25 cellular contexts compared by ENCODE assay signal in the genomic region with DNA sequence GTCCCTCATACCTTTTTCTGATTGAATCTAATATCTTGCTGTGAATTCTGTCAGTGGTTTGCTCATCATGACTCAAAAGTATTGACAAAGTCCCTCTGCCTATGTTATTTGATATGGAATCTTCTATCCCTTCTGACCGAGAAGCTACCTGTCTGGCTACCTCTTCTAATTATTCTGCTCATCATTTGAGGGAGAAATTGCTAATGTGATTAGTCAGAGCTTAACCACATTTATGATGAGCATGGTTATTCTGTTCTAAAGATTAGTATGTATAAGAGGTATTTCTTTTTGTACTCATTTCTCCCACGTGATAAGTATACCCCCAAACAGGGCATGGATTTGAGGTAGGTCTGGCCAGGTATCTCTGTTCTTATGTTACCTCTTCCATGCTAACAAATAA.
DNase-seq lines count a peak whose midpoint lies in the region; FAIRE-seq and TF ChIP-seq lines count a peak whose summit lies in the region.
"Had no signal": no experiment of that assay in that cellular context is flagged by ENCODE, and none has a peak within 500 bp of the region (broad histone marks: within the 10 kb centered on the region; RNA-seq: fewer than 3 reads in every experiment).

No MANE protein-coding gene starts in this region.

- WGBS in mammary epithelial cell (ENCODE audit: low coverage, missing lambda C conversion rate): 66% methylated on average over 2 of the region's 2 CpGs

- H4K20me1 ChIP-seq in mammary epithelial cell (ENCODE audit: insufficient read depth, low read length): no peaks in the 10 kb centered on the region
- H4K20me1 ChIP-seq in keratinocyte (ENCODE audit: control insufficient read depth, extremely low read depth, insufficient read depth, low read length): no peaks in the 10 kb centered on the region
- H4K20me1 ChIP-seq: BLaER1 treated with 17β-estradiol and CSF1 and Interleukin-3, amounts not matched to agents 10 nM and 100 nM had no signal

- H3K4me1 ChIP-seq in mammary epithelial cell (ENCODE audit: insufficient read depth, low read length) (peaks cover 3% of the 10 kb centered on the region), breast epithelium (no peaks in the 10 kb centered on the region), keratinocyte (ENCODE audit: control insufficient read depth, extremely low read depth, insufficient read depth, low read length) (no peaks in the 10 kb centered on the region)
- H3K4me1 ChIP-seq: A549; BLaER1 treated with 17β-estradiol and CSF1 and Interleukin-3, amounts not matched to agents 10 nM and 100 nM had no signal

- H3K79me2 ChIP-seq in mammary epithelial cell (ENCODE audit: insufficient read depth, low read length): no peaks in the 10 kb centered on the region
- no peaks in the 10 kb centered on the region for H3K79me2 ChIP-seq in keratinocyte (ENCODE audit: control insufficient read depth, insufficient read depth, low read length)

- in situ Hi-C loops in mammary epithelial cell (cut with MboI; ENCODE audit: low sequenced_read_pairs in 2 of 2): no loop called here

- TF ChIP-seq POLR2A in breast epithelium (IDR thresholded peaks at IDR 0.05) (no peak), H54 (IDR thresholded peaks at IDR 0.05; ENCODE audit: low read depth, low read length) (no peak)

- H3K4me3 ChIP-seq in mammary epithelial cell (replicated peaks in 1 of 3; ENCODE audit: insufficient read depth in 1 of 3, low read depth in 2 of 3, low read length in 3 of 3): no peak overlapping the region
- no peak overlapping the region for H3K4me3 ChIP-seq in breast epithelium
- H3K4me3 ChIP-seq in bronchial epithelial cell (ENCODE audit: low read depth, low read length): no peak overlapping the region
- no peak overlapping the region for H3K4me3 ChIP-seq in keratinocyte (ENCODE audit: control insufficient read depth in 2 of 3, extremely low read depth in 1 of 3, insufficient read depth in 2 of 3, low read depth in 1 of 3, low read length in 3 of 3)
- H3K4me3 ChIP-seq: A549; BLaER1 treated with 17β-estradiol and CSF1 and Interleukin-3, amounts not matched to agents 10 nM and 100 nM; GM12878; GM23248 had no signal

- no peaks in the 10 kb centered on the region for H3K36me3 Mint-ChIP-seq in chondrocyte (ENCODE audit: low read depth)
- H3K36me3 Mint-ChIP-seq in activated T-helper 2 cell treated with anti-CD3 and anti-CD28 coated beads, Interferon-gamma antibody, Interleukin-2, Interleukin-4, amounts not matched to agents 10 μg/mL and 5 μg/mL and 100 μg/mL, durations not matched to agents 14 hours and 24 hours and 36 hours (ENCODE audit: low read depth): no peaks in the 10 kb centered on the region
- H3K36me3 Mint-ChIP-seq: CD14-positive monocyte; CD8-positive, alpha-beta memory T cell had no signal

- H3K27ac Mint-ChIP-seq in chondrocyte (ENCODE audit: unreplicated experiment): no peak overlapping the region
- no peak overlapping the region for H3K27ac Mint-ChIP-seq in activated T-helper 2 cell treated with anti-CD3 and anti-CD28 coated beads, Interferon-gamma antibody, Interleukin-2, Interleukin-4, amounts not matched to agents 10 μg/mL and 5 μg/mL and 100 μg/mL, durations not matched to agents 14 hours and 24 hours and 36 hours
- H3K27ac Mint-ChIP-seq: CD14-positive monocyte; CD4-positive, alpha-beta T cell; CD8-positive, alpha-beta memory T cell; H9 had no signal

- TF ChIP-seq CTCF in mammary epithelial cell (conservative IDR thresholded peaks at IDR 0.05 in 1 of 2, IDR thresholded peaks at IDR 0.05 in 1 of 2; ENCODE audit: extremely low read depth in 1 of 2, insufficient read depth in 1 of 2, low read depth in 1 of 2, low read length in 2 of 2): no peak
- TF ChIP-seq CTCF in breast epithelium (IDR thresholded peaks at IDR 0.05): no peak
- no peak for TF ChIP-seq CTCF in bronchial epithelial cell (IDR thresholded peaks at IDR 0.05; ENCODE audit: insufficient read depth, low read length, severe bottlenecking)
- no peak for TF ChIP-seq CTCF in keratinocyte (optimal IDR thresholded peaks at IDR 0.05 in 1 of 3, IDR thresholded peaks at IDR 0.05 in 1 of 3, conservative IDR thresholded peaks at IDR 0.05 in 1 of 3; ENCODE audit: extremely low read depth in 1 of 3, insufficient read depth in 2 of 3, low read length in 3 of 3)
- no peak for TF ChIP-seq CTCF in chondrocyte (IDR thresholded peaks at IDR 0.05)

- no peak overlapping the region for H2AFZ ChIP-seq in mammary epithelial cell (ENCODE audit: low read depth, low read length)
- H2AFZ ChIP-seq in keratinocyte (ENCODE audit: control insufficient read depth, low read length): no peak overlapping the region
- H2AFZ ChIP-seq: GM23248 had no signal

- FAIRE-seq in bronchial epithelial cell (lab: Jason Lieb, UNC) (no peak), keratinocyte (lab: Jason Lieb, UNC) (no peak), H54 (lab: Jason Lieb, UNC) (no peak)
- FAIRE-seq: A549, GM12878, GM19239, H1 had no signal

- no peaks in the 10 kb centered on the region for H3K36me3 ChIP-seq in mammary epithelial cell (ENCODE audit: insufficient read depth, low read length)
- H3K36me3 ChIP-seq in breast epithelium: no peaks in the 10 kb centered on the region
- H3K36me3 ChIP-seq in bronchial epithelial cell (ENCODE audit: control insufficient read depth, insufficient read depth, low read length): no peaks in the 10 kb centered on the region
- no peaks in the 10 kb centered on the region for H3K36me3 ChIP-seq in keratinocyte (ENCODE audit: control insufficient read depth in 2 of 2, extremely low read depth in 1 of 2, insufficient read depth in 2 of 2, low read length in 2 of 2)
- H3K36me3 ChIP-seq: BE2C; BLaER1 treated with 17β-estradiol and CSF1 and Interleukin-3, amounts not matched to agents 10 nM and 100 nM had no signal

- H3K27me3 ChIP-seq in mammary epithelial cell (ENCODE audit: insufficient read depth, low read length) (no peaks in the 10 kb centered on the region), breast epithelium (no peaks in the 10 kb centered on the region), bronchial epithelial cell (ENCODE audit: control insufficient read depth, insufficient read depth, low read length) (no peaks in the 10 kb centered on the region), keratinocyte (ENCODE audit: control insufficient read depth, extremely low read depth, insufficient read depth, low read length) (no peaks in the 10 kb centered on the region)
- H3K27me3 ChIP-seq: BE2C; BLaER1 treated with 17β-estradiol and CSF1 and Interleukin-3, amounts not matched to agents 10 nM and 100 nM had no signal

- CTCF ChIA-PET in mammary epithelial cell (lab: Charles Lee; ENCODE audit: low non-redundant PET): no interaction called here

- H3K9me1 ChIP-seq in keratinocyte (ENCODE audit: control insufficient read depth, extremely low read depth, insufficient read depth, low read length): no peaks in the 10 kb centered on the region

- intact Hi-C loops in mammary epithelial cell (cut with micrococcal nuclease): no loop called here
- intact Hi-C loops in breast epithelium (cut with DNase I; ENCODE audit: low total_unique reads): no loop called here
- intact Hi-C loops in activated T-helper 2 cell treated with anti-CD3 and anti-CD28 coated beads, Interferon-gamma antibody, Interleukin-2, Interleukin-4, amounts not matched to agents 10 μg/mL and 5 μg/mL and 100 μg/mL, durations not matched to agents 14 hours and 24 hours and 36 hours (cut with micrococcal nuclease): no loop called here

- no peak overlapping the region for H3K27ac ChIP-seq in mammary epithelial cell (ENCODE audit: insufficient read depth, low read depth, low read length)
- H3K27ac ChIP-seq in breast epithelium: no peak overlapping the region
- no peak overlapping the region for H3K27ac ChIP-seq in keratinocyte (ENCODE audit: control insufficient read depth, insufficient read depth, low read length)
- H3K27ac ChIP-seq: A549; BLaER1 treated with 17β-estradiol and CSF1 and Interleukin-3, amounts not matched to agents 10 nM and 100 nM; GM23248 had no signal

- H3K4me3 Mint-ChIP-seq in chondrocyte (ENCODE audit: unreplicated experiment): no peak overlapping the region
- H3K4me3 Mint-ChIP-seq in activated T-helper 2 cell treated with anti-CD3 and anti-CD28 coated beads, Interferon-gamma antibody, Interleukin-2, Interleukin-4, amounts not matched to agents 10 μg/mL and 5 μg/mL and 100 μg/mL, durations not matched to agents 14 hours and 24 hours and 36 hours (ENCODE audit: low read depth): no peak overlapping the region
- H3K4me3 Mint-ChIP-seq: CD14-positive monocyte; CD4-positive, alpha-beta T cell; CD8-positive, alpha-beta memory T cell; H9 had no signal

- no peak overlapping the region for H3K9ac ChIP-seq in mammary epithelial cell (ENCODE audit: insufficient read depth, low read length)
- no peak overlapping the region for H3K9ac ChIP-seq in keratinocyte (ENCODE audit: control insufficient read depth, extremely low read depth, insufficient read depth, low read length)
- H3K9ac ChIP-seq: BLaER1 treated with 17β-estradiol and CSF1 and Interleukin-3, amounts not matched to agents 10 nM and 100 nM; GM23248 had no signal

- H3K4me2 ChIP-seq in mammary epithelial cell (ENCODE audit: insufficient read depth, low read depth, low read length) (no peak overlapping the region), keratinocyte (ENCODE audit: control insufficient read depth, extremely low read depth, insufficient read depth, low read depth, low read length) (no peak overlapping the region)
- H3K4me2 ChIP-seq: A549; BLaER1 treated with 17β-estradiol and CSF1 and Interleukin-3, amounts not matched to agents 10 nM and 100 nM had no signal

- peaks cover 4% of the 10 kb centered on the region for H3K9me3 Mint-ChIP-seq in chondrocyte (ENCODE audit: low read depth)
- H3K9me3 Mint-ChIP-seq in activated T-helper 2 cell treated with anti-CD3 and anti-CD28 coated beads, Interferon-gamma antibody, Interleukin-2, Interleukin-4, amounts not matched to agents 10 μg/mL and 5 μg/mL and 100 μg/mL, durations not matched to agents 14 hours and 24 hours and 36 hours: no peaks in the 10 kb centered on the region
- H3K9me3 Mint-ChIP-seq: CD4-positive, alpha-beta T cell; CD8-positive, alpha-beta memory T cell had no signal

- dilution Hi-C loops in mammary epithelial cell (cut with HindIII; ENCODE audit: low sequenced_read_pairs): no loop called here
- dilution Hi-C loops in keratinocyte (cut with MboI; ENCODE audit: extremely low pct_ligation_motif_present, low sequenced_read_pairs): no loop called here

- no peaks in the 10 kb centered on the region for H3K9me3 ChIP-seq in mammary epithelial cell (replicated peaks; ENCODE audit: insufficient read depth, low read length)
- H3K9me3 ChIP-seq in breast epithelium: no peaks in the 10 kb centered on the region
- no peaks in the 10 kb centered on the region for H3K9me3 ChIP-seq in keratinocyte (ENCODE audit: control insufficient read depth, low read depth, low read length)
- H3K9me3 ChIP-seq: A549, BE2C had no signal

- H3K4me1 Mint-ChIP-seq in chondrocyte (ENCODE audit: low read depth): peaks cover 7% of the 10 kb centered on the region
- no peaks in the 10 kb centered on the region for H3K4me1 Mint-ChIP-seq in activated T-helper 2 cell treated with anti-CD3 and anti-CD28 coated beads, Interferon-gamma antibody, Interleukin-2, Interleukin-4, amounts not matched to agents 10 μg/mL and 5 μg/mL and 100 μg/mL, durations not matched to agents 14 hours and 24 hours and 36 hours (ENCODE audit: low read depth)
- H3K4me1 Mint-ChIP-seq: CD14-positive monocyte; CD8-positive, alpha-beta memory T cell had no signal

- no peaks in the 10 kb centered on the region for H3K27me3 Mint-ChIP-seq in chondrocyte (ENCODE audit: low read depth)
- peaks cover 1% of the 10 kb centered on the region for H3K27me3 Mint-ChIP-seq in activated T-helper 2 cell treated with anti-CD3 and anti-CD28 coated beads, Interferon-gamma antibody, Interleukin-2, Interleukin-4, amounts not matched to agents 10 μg/mL and 5 μg/mL and 100 μg/mL, durations not matched to agents 14 hours and 24 hours and 36 hours (ENCODE audit: low read depth)
- H3K27me3 Mint-ChIP-seq: CD4-positive, alpha-beta T cell had no signal

- BruUV-seq in mammary epithelial cell (replicated peaks; lab: Mats Ljungman, UMichigan): no TSS peak

- DNase-seq in mammary epithelial cell (peak; percentile 17), breast epithelium (ENCODE audit: low spot score in 2 of 2) (no peak), bronchial epithelial cell (ENCODE audit: low read depth) (peak; percentile 37), keratinocyte (ENCODE audit: low read depth, low spot score) (peak; percentile 5), chondrocyte (ENCODE audit: low spot score) (no peak), H54 (ENCODE audit: insufficient read length, low spot score) (no peak)
- DNase-seq in activated T-helper 2 cell treated with anti-CD3 and anti-CD28 coated beads, Interferon-gamma antibody, Interleukin-2, Interleukin-4, amounts not matched to agents 10 μg/mL and 5 μg/mL and 100 μg/mL, durations not matched to agents 14 hours and 24 hours and 36 hours (ENCODE audit: low spot score): no peak
- DNase-seq: 8988T; ACHN; AML-193; BE2C; CD4-positive, alpha-beta T cell; CD8-positive, alpha-beta memory T cell; DMS 273 treated with DMSO at 0.1 percent for 48 hours; DMS79; EL; GDM1; GM23248; H9 had no signal

Comparison
In these comparisons a context has a peak if more than half of its experiments do, and no peak if none do; other contexts are left out.
1. DNase-seq: peak in mammary epithelial cell (single experiment), bronchial epithelial cell (single experiment) and keratinocyte (single experiment); none in breast epithelium (0 of 2), chondrocyte (single experiment), H54 (single experiment) and activated T-helper 2 cell treated with anti-CD3 and anti-CD28 coated beads, Interferon-gamma antibody, Interleukin-2, Interleukin-4, amounts not matched to agents 10 μg/mL and 5 μg/mL and 100 μg/mL, durations not matched to agents 14 hours and 24 hours and 36 hours (single experiment).